In genomic region chr3:131802029-131802428, GRCh38 we compare ENCODE assay signal across 17 cellular contexts.
"Had no signal": no experiment of that assay in that cellular context is flagged by ENCODE, and none has a peak within 500 bp of the region (broad histone marks: within the 10 kb centered on the region; RNA-seq: fewer than 3 reads in every experiment).

No MANE protein-coding gene starts in this region.

- H3K36me3 Mint-ChIP-seq: naive B cell, type B pancreatic cell had no signal

- H3K9me3 Mint-ChIP-seq: naive B cell, nephron, type B pancreatic cell had no signal

- H3K4me3 ChIP-seq: gastroesophageal sphincter, psoas muscle, uterus had no signal

- H3K27ac Mint-ChIP-seq: nephron, type B pancreatic cell had no signal

- H3K36me3 ChIP-seq: gastroesophageal sphincter, neutrophil, uterus had no signal

- FAIRE-seq: endometrium, small intestine had no signal

- H3K4me1 Mint-ChIP-seq: naive B cell, nephron had no signal

- DNase-seq: effector memory CD4-positive, alpha-beta T cell; foreskin fibroblast; glutamatergic neuron; islet precursor cell; mesendoderm; naive B cell; psoas muscle; retina; small intestine; stimulated activated CD4-positive, alpha-beta T cell treated with anti-CD3 and anti-CD28 coated beads, Interleukin-12 subunit alpha, Interleukin-12 subunit beta, amount 100 ng/mL, for 4 hours; stimulated activated naive CD4-positive, alpha-beta T cell treated with Interleukin-2 at 50 U/mL for 16 hours; uterus had no signal

- H3K4me1 ChIP-seq: gastroesophageal sphincter, psoas muscle, uterus had no signal

- H3K4me3 Mint-ChIP-seq: nephron, type B pancreatic cell had no signal

- H3K27ac ChIP-seq: gastroesophageal sphincter, neutrophil, psoas muscle, uterus had no signal

- H3K27me3 ChIP-seq: neutrophil, uterus had no signal

- H3K9me3 ChIP-seq: gastroesophageal sphincter, neutrophil, psoas muscle, uterus had no signal
